ENCODE assay signal across 23 cellular contexts in the genomic region with DNA sequence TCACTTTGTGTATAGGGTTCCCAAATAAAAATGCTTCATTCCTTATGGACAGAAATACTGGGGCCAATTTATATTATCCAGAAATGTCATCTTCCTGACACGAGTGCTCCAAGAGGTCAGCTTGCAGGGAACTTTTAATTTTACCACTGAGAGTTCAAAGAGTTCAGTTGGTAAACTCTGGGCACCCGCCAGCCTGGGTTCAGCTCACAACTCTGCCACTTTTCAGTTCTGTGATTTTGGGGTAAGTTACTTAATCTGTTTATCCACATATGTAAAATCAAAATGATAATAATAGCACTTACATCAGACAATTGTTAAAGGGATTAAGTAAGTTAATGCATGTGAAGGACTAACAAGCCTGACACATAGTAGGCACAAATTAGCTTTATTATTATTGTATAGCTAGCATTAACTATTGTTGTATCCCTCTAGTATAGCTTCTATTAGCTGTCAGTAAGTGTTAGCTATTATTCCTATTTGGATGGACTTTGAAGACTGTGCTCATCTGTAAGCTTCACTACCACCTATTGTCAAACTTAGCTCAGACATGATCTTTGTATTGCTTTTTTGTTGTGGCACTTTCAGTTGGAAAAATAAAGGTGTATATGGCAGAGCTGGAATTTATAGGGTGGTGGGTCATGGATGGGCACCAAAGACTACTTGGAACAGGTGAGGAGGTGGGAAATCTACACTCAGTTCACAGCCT. TPM values are rescaled to one million over a fixed set of nuclear protein-coding genes. Genes with fewer than 3 reads are reported as not detected.
DNase-seq lines count a peak whose midpoint lies in the region; ATAC-seq and TF ChIP-seq lines count a peak whose summit lies in the region.
"Had no signal": no experiment of that assay in that cellular context is flagged by ENCODE, and none has a peak within 500 bp of the region (broad histone marks: within the 10 kb centered on the region; RNA-seq: fewer than 3 reads in every experiment).

No MANE protein-coding gene starts in this region.

- H2AFZ ChIP-seq in neural progenitor cell (replicated peaks): no peak overlapping the region

- no peak overlapping the region for H3K9ac ChIP-seq in neural progenitor cell
- H3K9ac ChIP-seq: SK-N-SH had no signal

- H3K27me3 ChIP-seq in neural progenitor cell: peaks cover 29% of the 10 kb centered on the region
- H3K27me3 ChIP-seq: body of pancreas had no signal

- no peaks in the 10 kb centered on the region for H4K20me1 ChIP-seq in neural progenitor cell (ENCODE audit: low read depth)

- no peaks in the 10 kb centered on the region for H3K4me1 ChIP-seq in neural progenitor cell
- H3K4me1 ChIP-seq: colonic mucosa had no signal

- peak overlapping the region; percentile 92 for H3K4me3 Mint-ChIP-seq in WTC11
- peak overlapping the region; percentile 97 for H3K4me3 Mint-ChIP-seq in neural progenitor cell
- H3K4me3 Mint-ChIP-seq: activated naive CD8-positive, alpha-beta T cell treated with anti-CD3 and anti-CD28 coated beads for 36 hours had no signal

- CTCF ChIA-PET in WTC11 (lab: Charles Lee): interaction anchor here (1.1 to 2.1 kb wide), 4 partner anchors 22 to 201 kb away, joined by 3 to 10 read pairs (median 6); no protein-coding TSS in a partner anchor

- H3K4me3 ChIP-seq in iPS-11a (ENCODE audit: low read depth, low read length) (peak overlapping the region; percentile 86), neural progenitor cell (no peak overlapping the region)
- H3K4me3 ChIP-seq: body of pancreas, colonic mucosa, MG63 had no signal

- no peak overlapping the region for H3K4me2 ChIP-seq in neural progenitor cell
- H3K4me2 ChIP-seq: SK-N-SH had no signal

- H3K79me2 ChIP-seq in neural progenitor cell (ENCODE audit: low read depth): no peaks in the 10 kb centered on the region

- H3K27ac ChIP-seq in neural progenitor cell: no peak overlapping the region
- H3K27ac ChIP-seq: body of pancreas, colonic mucosa, stomach had no signal

- no peak for TF ChIP-seq CTCF in WTC11 (IDR thresholded peaks at IDR 0.05)
- no peak for TF ChIP-seq CTCF in neural progenitor cell (IDR thresholded peaks at IDR 0.05)
- no peak for TF ChIP-seq CTCF in GM10266 (IDR thresholded peaks at IDR 0.05; ENCODE audit: control insufficient read depth, insufficient read depth, low read depth, missing control alignments)

- no peaks in the 10 kb centered on the region for H3K36me3 ChIP-seq in neural progenitor cell
- H3K36me3 ChIP-seq: colonic mucosa, MG63, stomach had no signal

- peaks cover 12% of the 10 kb centered on the region for H3K9me3 Mint-ChIP-seq in WTC11
- peaks cover 7% of the 10 kb centered on the region for H3K9me3 Mint-ChIP-seq in neural progenitor cell

- H3F3A ChIP-seq in neural progenitor cell (ENCODE audit: low read depth): peaks cover 9% of the 10 kb centered on the region

- ATAC-seq in WTC11 (no peak), HG03196 (IDR thresholded peaks at IDR 0.05; ENCODE audit: unreplicated experiment) (no peak)
- ATAC-seq: body of pancreas, left lobe of liver had no signal

- DNase-seq in WTC11 (ENCODE audit: low spot score) (no peak), neural progenitor cell (ENCODE audit: low spot score) (no peak), superior temporal gyrus (ENCODE audit: extremely low spot score) (peak; percentile 64), occipital lobe (lab: John Stamatoyannopoulos, UW) (no peak), GM10266 (ENCODE audit: extremely low spot score) (no peak)
- DNase-seq: activated CD4-positive, alpha-beta T cell treated with anti-CD3 and anti-CD28 coated beads, Interleukin-2, amount 50 U/mL, for 4 hours; activated CD8-positive, alpha-beta memory T cell treated with anti-CD3 and anti-CD28 coated beads, Interleukin-2, amount 50 U/mL, for 48 hours; activated naive CD8-positive, alpha-beta T cell treated with anti-CD3 and anti-CD28 coated beads for 36 hours; body of pancreas; colonic mucosa; EL; MG63; NCI-H1436; NCI-H2171 treated with DMSO at 0.1 percent for 48 hours; NCI-H526; RPMI8226; SK-N-SH; stomach; T-helper 9 cell had no signal

- no peaks in the 10 kb centered on the region for H3K27me3 Mint-ChIP-seq in WTC11 (ENCODE audit: low read depth)
- peaks cover 2% of the 10 kb centered on the region for H3K27me3 Mint-ChIP-seq in neural progenitor cell (ENCODE audit: insufficient read depth, low read depth)

- H3K36me3 Mint-ChIP-seq in WTC11: peaks cover 11% of the 10 kb centered on the region
- no peaks in the 10 kb centered on the region for H3K36me3 Mint-ChIP-seq in neural progenitor cell
- H3K36me3 Mint-ChIP-seq: activated naive CD8-positive, alpha-beta T cell treated with anti-CD3 and anti-CD28 coated beads for 36 hours; mesothelial cell of epicardium had no signal

- peaks cover 5% of the 10 kb centered on the region for H3K9me3 ChIP-seq in neural progenitor cell (ENCODE audit: low read depth)
- H3K9me3 ChIP-seq: body of pancreas, colonic mucosa, MG63, SK-N-SH had no signal

- H3K27ac Mint-ChIP-seq in WTC11 (no peak overlapping the region), neural progenitor cell (no peak overlapping the region)
- H3K27ac Mint-ChIP-seq: activated naive CD8-positive, alpha-beta T cell treated with anti-CD3 and anti-CD28 coated beads for 36 hours; mesothelial cell of epicardium had no signal

- POLR2A ChIA-PET in WTC11 (lab: Charles Lee): no interaction called here

- peaks cover 42% of the 10 kb centered on the region for H3K4me1 Mint-ChIP-seq in WTC11
- peaks cover 26% of the 10 kb centered on the region for H3K4me1 Mint-ChIP-seq in neural progenitor cell

TF ChIP-seq in WTC11, 78 proteins besides CTCF, POLR2A, EP300 and RAD21 (continues in another document):
- TF ChIP-seq, protein P1, sequence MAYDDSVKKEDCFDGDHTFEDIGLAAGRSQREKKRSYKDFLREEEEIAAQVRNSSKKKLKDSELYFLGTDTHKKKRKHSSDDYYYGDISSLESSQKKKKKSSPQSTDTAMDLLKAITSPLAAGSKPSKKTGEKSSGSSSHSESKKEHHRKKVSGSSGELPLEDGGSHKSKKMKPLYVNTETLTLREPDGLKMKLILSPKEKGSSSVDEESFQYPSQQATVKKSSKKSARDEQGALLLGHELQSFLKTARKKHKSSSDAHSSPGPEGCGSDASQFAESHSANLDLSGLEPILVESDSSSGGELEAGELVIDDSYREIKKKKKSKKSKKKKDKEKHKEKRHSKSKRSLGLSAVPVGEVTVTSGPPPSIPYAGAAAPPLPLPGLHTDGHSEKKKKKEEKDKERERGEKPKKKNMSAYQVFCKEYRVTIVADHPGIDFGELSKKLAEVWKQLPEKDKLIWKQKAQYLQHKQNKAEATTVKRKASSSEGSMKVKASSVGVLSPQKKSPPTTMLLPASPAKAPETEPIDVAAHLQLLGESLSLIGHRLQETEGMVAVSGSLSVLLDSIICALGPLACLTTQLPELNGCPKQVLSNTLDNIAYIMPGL (CRISPR knock-in tag; IDR thresholded peaks at IDR 0.05): no peak
- TF ChIP-seq ZNF671 (CRISPR knock-in tag; IDR thresholded peaks at IDR 0.05) (no peak), SMAD3 (CRISPR knock-in tag; IDR thresholded peaks at IDR 0.05; ENCODE audit: borderline replicate concordance) (no peak), NFATC4 (CRISPR knock-in tag; IDR thresholded peaks at IDR 0.05) (no peak), AFF4 (CRISPR knock-in tag; IDR thresholded peaks at IDR 0.05; ENCODE audit: borderline replicate concordance) (no peak), CREB1 (CRISPR knock-in tag; IDR thresholded peaks at IDR 0.05) (no peak), JAZF1 (CRISPR knock-in tag; IDR thresholded peaks at IDR 0.05) (no peak), PREB (CRISPR knock-in tag; IDR thresholded peaks at IDR 0.05; ENCODE audit: borderline replicate concordance) (no peak)

RNA-seq across cellular contexts. Expression of gene MEGF10, which starts 1.6 kb away (rescaled TPM):
- 17.9 to 24.5 TPM (median 20.8 TPM) in 3 replicates for total RNA-seq in WTC11 (2021)
- total RNA-seq in neural progenitor cell (ENCODE audit: low replicate concordance): 1.3 and 2.2 TPM in 2 replicates
- total RNA-seq in occipital lobe: 20.0 TPM
- total RNA-seq: activated naive CD8-positive, alpha-beta T cell treated with anti-CD3 and anti-CD28 coated beads for 36 hours had no signal
